8 cellular contexts compared by ENCODE assay signal in the genomic region with DNA sequence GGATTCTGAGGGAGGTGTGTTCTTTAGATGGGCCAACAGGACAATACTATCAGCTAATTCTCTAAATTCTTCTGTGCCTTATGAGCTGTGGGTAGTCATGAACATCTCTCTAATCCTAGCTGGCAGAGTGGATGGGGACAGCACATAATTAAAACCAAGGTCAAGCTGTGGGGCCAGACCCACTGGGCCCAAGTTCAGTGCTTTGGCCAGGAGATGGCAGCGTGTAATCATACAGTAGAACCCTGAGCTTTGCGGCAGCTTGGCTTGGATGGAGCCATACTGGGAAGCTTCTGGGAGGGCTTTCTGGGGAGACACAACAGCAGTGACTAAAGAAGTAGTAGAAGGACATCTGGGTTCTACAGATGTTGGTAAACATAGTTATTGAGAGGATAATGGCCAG.
DNase-seq lines count a peak whose midpoint lies in the region; ATAC-seq, FAIRE-seq and TF ChIP-seq lines count a peak whose summit lies in the region.

No MANE protein-coding gene starts in this region.

- DNase-seq in AG10803 (ENCODE audit: low read depth) (peak; percentile 20), lung microvascular endothelial cell (ENCODE audit: low read depth in 2 of 2) (peak; percentile 9 to 23), NCI-H187 treated with DMSO at 0.1 percent for 48 hours (lab: John Stamatoyannopoulos, UW) (no peak), tibial artery (no peak), GM12891 (ENCODE audit: insufficient read length, low spot score) (no peak)
- no peak for DNase-seq in activated T-helper 1 cell treated with anti-CD3 and anti-CD28 coated beads, Interleukin-12 subunit alpha, Interleukin-12 subunit beta, Interleukin-2, Interleukin-4 antibody, amounts not matched to agents 30 ng/mL and 10 ng/mL and 1 ng/mL, durations not matched to agents 14 hours and 24 hours and 36 hours (ENCODE audit: low spot score)

- H3K4me3 ChIP-seq in AG10803 (ENCODE audit: low read length) (no peak overlapping the region), tibial artery (no peak overlapping the region)

- TF ChIP-seq CTCF in AG10803 (conservative IDR thresholded peaks at IDR 0.05; ENCODE audit: low read length), result peak; percentile 57
- TF ChIP-seq CTCF in tibial artery (IDR thresholded peaks at IDR 0.05), result no peak

- H3K36me3 Mint-ChIP-seq in activated T-helper 1 cell treated with anti-CD3 and anti-CD28 coated beads, Interleukin-12 subunit alpha, Interleukin-12 subunit beta, Interleukin-2, Interleukin-4 antibody, amounts not matched to agents 30 ng/mL and 10 ng/mL and 1 ng/mL, durations not matched to agents 14 hours and 24 hours and 36 hours (ENCODE audit: low read depth), result no peaks in the 10 kb centered on the region

- peak overlapping the region; percentile 5 for H3K27ac Mint-ChIP-seq in activated T-helper 1 cell treated with anti-CD3 and anti-CD28 coated beads, Interleukin-12 subunit alpha, Interleukin-12 subunit beta, Interleukin-2, Interleukin-4 antibody, amounts not matched to agents 30 ng/mL and 10 ng/mL and 1 ng/mL, durations not matched to agents 14 hours and 24 hours and 36 hours

- intact Hi-C loops in activated T-helper 1 cell treated with anti-CD3 and anti-CD28 coated beads, Interleukin-12 subunit alpha, Interleukin-12 subunit beta, Interleukin-2, Interleukin-4 antibody, amounts not matched to agents 30 ng/mL and 10 ng/mL and 1 ng/mL, durations not matched to agents 14 hours and 24 hours and 36 hours (cut with micrococcal nuclease), result loop anchor here (1.0 to 5.0 kb wide), 4 partner anchors 72 to 153 kb away; no protein-coding TSS in a partner anchor
- intact Hi-C loops in tibial artery (cut with DNase I; ENCODE audit: low total_unique reads), result no loop called here

- peaks cover 7% of the 10 kb centered on the region for H3K4me1 Mint-ChIP-seq in activated T-helper 1 cell treated with anti-CD3 and anti-CD28 coated beads, Interleukin-12 subunit alpha, Interleukin-12 subunit beta, Interleukin-2, Interleukin-4 antibody, amounts not matched to agents 30 ng/mL and 10 ng/mL and 1 ng/mL, durations not matched to agents 14 hours and 24 hours and 36 hours (ENCODE audit: low read depth)

- peak; percentile 74 for ATAC-seq in GM19463 (IDR thresholded peaks at IDR 0.05; ENCODE audit: unreplicated experiment)
- no peak for ATAC-seq in GM18505 (IDR thresholded peaks at IDR 0.05; ENCODE audit: unreplicated experiment)

- no peak for TF ChIP-seq POLR2A in GM12891 (IDR thresholded peaks at IDR 0.05; ENCODE audit: low read depth, low read length)
- TF ChIP-seq POLR2A in GM18505 (IDR thresholded peaks at IDR 0.05; ENCODE audit: borderline replicate concordance, extremely low read depth, insufficient read depth, insufficient read length), result no peak

- no peak overlapping the region for H3K27ac ChIP-seq in tibial artery

- FAIRE-seq in GM12891 (lab: Jason Lieb, UNC), result no peak

- H3K4me3 Mint-ChIP-seq in activated T-helper 1 cell treated with anti-CD3 and anti-CD28 coated beads, Interleukin-12 subunit alpha, Interleukin-12 subunit beta, Interleukin-2, Interleukin-4 antibody, amounts not matched to agents 30 ng/mL and 10 ng/mL and 1 ng/mL, durations not matched to agents 14 hours and 24 hours and 36 hours, result no peak overlapping the region

- no peaks in the 10 kb centered on the region for H3K27me3 ChIP-seq in tibial artery

- H3K9me3 ChIP-seq in tibial artery, result peaks cover 0 to 9% (median 0%) of the 10 kb centered on the region in 3 donors

- H3K27me3 Mint-ChIP-seq in activated T-helper 1 cell treated with anti-CD3 and anti-CD28 coated beads, Interleukin-12 subunit alpha, Interleukin-12 subunit beta, Interleukin-2, Interleukin-4 antibody, amounts not matched to agents 30 ng/mL and 10 ng/mL and 1 ng/mL, durations not matched to agents 14 hours and 24 hours and 36 hours (ENCODE audit: insufficient read depth), result peaks cover 12% of the 10 kb centered on the region

- H3K4me1 ChIP-seq in tibial artery, result no peaks in the 10 kb centered on the region

- peaks cover 5% of the 10 kb centered on the region for H3K9me3 Mint-ChIP-seq in activated T-helper 1 cell treated with anti-CD3 and anti-CD28 coated beads, Interleukin-12 subunit alpha, Interleukin-12 subunit beta, Interleukin-2, Interleukin-4 antibody, amounts not matched to agents 30 ng/mL and 10 ng/mL and 1 ng/mL, durations not matched to agents 14 hours and 24 hours and 36 hours

- no peaks in the 10 kb centered on the region for H3K36me3 ChIP-seq in tibial artery

TF ChIP-seq in GM12891, 5 proteins besides CTCF, POLR2A, EP300 and RAD21:
- no peak for TF ChIP-seq SPI1 (IDR thresholded peaks at IDR 0.05; ENCODE audit: low read depth, low read length)

Comparison
In these comparisons a context has a peak if more than half of its experiments do, and no peak if none do; other contexts are left out.
1. DNase-seq: peak in AG10803 (single experiment) and lung microvascular endothelial cell (2 of 2); none in activated T-helper 1 cell treated with anti-CD3 and anti-CD28 coated beads, Interleukin-12 subunit alpha, Interleukin-12 subunit beta, Interleukin-2, Interleukin-4 antibody, amounts not matched to agents 30 ng/mL and 10 ng/mL and 1 ng/mL, durations not matched to agents 14 hours and 24 hours and 36 hours (single experiment), NCI-H187 treated with DMSO at 0.1 percent for 48 hours (single experiment), tibial artery (0 of 2) and GM12891 (single experiment).